8 cellular contexts compared by ENCODE assay signal in genomic region chr16:56610017-56610608, GRCh38. TPM values are rescaled to one million over a fixed set of nuclear protein-coding genes. Genes with fewer than 3 reads are reported as not detected.
DNase-seq lines count a peak whose midpoint lies in the region; TF ChIP-seq lines count a peak whose summit lies in the region.

No MANE protein-coding gene starts in this region.

- H3K9me3 ChIP-seq in endocrine pancreas (ENCODE audit: control insufficient read depth, low read length) = no peaks in the 10 kb centered on the region
- H3K9me3 ChIP-seq in neural progenitor cell (ENCODE audit: low read depth) = no peaks in the 10 kb centered on the region
- no peaks in the 10 kb centered on the region for H3K9me3 ChIP-seq in testis

- POLR2A ChIA-PET in activated CD4-positive, alpha-beta memory T cell treated with anti-CD3 and anti-CD28 coated beads, Interleukin-2, amount 10 ng/mL, durations not matched to agents 7 days and 5 days (lab: Charles Lee) = interaction anchor here (1.2 to 7.4 kb wide), 6 partner anchors 15 to 322 kb away, joined by 3 to 96 read pairs (median 4); partner anchors contain the start of genes HERPUD1, MT1E and MT1X

- H3K36me3 ChIP-seq in endocrine pancreas (ENCODE audit: control insufficient read depth, insufficient read depth, low read length) (no peaks in the 10 kb centered on the region), neural progenitor cell (no peaks in the 10 kb centered on the region), testis (ENCODE audit: low read depth, missing control alignments) (no peaks in the 10 kb centered on the region)

- H3K4me1 ChIP-seq in endocrine pancreas (ENCODE audit: control insufficient read depth, insufficient read depth, low read length) (no peaks in the 10 kb centered on the region), neural progenitor cell (peaks cover 18% of the 10 kb centered on the region), testis (peaks cover 38% of the 10 kb centered on the region)

- no peak for TF ChIP-seq POLR2A in testis (IDR thresholded peaks at IDR 0.05)

- CTCF ChIA-PET in Calu3 (lab: Charles Lee) = interaction anchor here (1.1 to 2.1 kb wide), 2 partner anchors 9 to 97 kb away, joined by 3 to 6 read pairs; no protein-coding TSS in a partner anchor
- CTCF ChIA-PET in activated CD4-positive, alpha-beta memory T cell treated with anti-CD3 and anti-CD28 coated beads, Interleukin-2, amount 10 ng/mL, durations not matched to agents 7 days and 5 days (lab: Charles Lee) = interaction anchor here (0.9 to 3.4 kb wide), 6 partner anchors 9 to 92 kb away, joined by 3 to 12 read pairs (median 8); partner anchors contain the start of genes MT1E and MT1X

- TF ChIP-seq CTCF in Calu3 (IDR thresholded peaks at IDR 0.05; ENCODE audit: unreplicated experiment) (no peak), neural progenitor cell (IDR thresholded peaks at IDR 0.05) (no peak), testis (IDR thresholded peaks at IDR 0.05) (no peak)

- H3K4me2 ChIP-seq in neural progenitor cell = no peak overlapping the region

- H3K9me3 Mint-ChIP-seq in Calu3 (ENCODE audit: low read depth, unreplicated experiment) (no peaks in the 10 kb centered on the region), neural progenitor cell (no peaks in the 10 kb centered on the region)
- no peaks in the 10 kb centered on the region for H3K9me3 Mint-ChIP-seq in activated CD4-positive, alpha-beta memory T cell treated with anti-CD3 and anti-CD28 coated beads, Interleukin-2, amount 10 ng/mL, durations not matched to agents 7 days and 5 days

- H3K27me3 ChIP-seq in endocrine pancreas (ENCODE audit: control insufficient read depth, insufficient read depth, low read length) (no peaks in the 10 kb centered on the region), neural progenitor cell (peaks cover 100% of the 10 kb centered on the region), testis (no peaks in the 10 kb centered on the region)

- H3K27ac Mint-ChIP-seq in Calu3 (ENCODE audit: unreplicated experiment) (peak overlapping the region; percentile 49), neural progenitor cell (no peak overlapping the region)
- peak overlapping the region; percentile 78 for H3K27ac Mint-ChIP-seq in activated CD4-positive, alpha-beta memory T cell treated with anti-CD3 and anti-CD28 coated beads, Interleukin-2, amount 10 ng/mL, durations not matched to agents 7 days and 5 days

- H3K27me3 Mint-ChIP-seq in Calu3 (ENCODE audit: unreplicated experiment) = no peaks in the 10 kb centered on the region
- H3K27me3 Mint-ChIP-seq in activated CD4-positive, alpha-beta memory T cell treated with anti-CD3 and anti-CD28 coated beads, Interleukin-2, amount 10 ng/mL, durations not matched to agents 7 days and 5 days = no peaks in the 10 kb centered on the region
- H3K27me3 Mint-ChIP-seq in neural progenitor cell (ENCODE audit: insufficient read depth, low read depth) = peaks cover 16% of the 10 kb centered on the region

- intact Hi-C loops in Calu3 (cut with micrococcal nuclease; ENCODE audit: unreplicated experiment) (no loop called here), testis (cut with DNase I; ENCODE audit: low total_unique reads) (no loop called here)

- H2AFZ ChIP-seq in neural progenitor cell (replicated peaks) = no peak overlapping the region

- H3K4me3 ChIP-seq in endocrine pancreas (ENCODE audit: control insufficient read depth, insufficient read depth, low read length) (peak overlapping the region; percentile 78), neural progenitor cell (no peak overlapping the region), testis (peak overlapping the region in 1 of 2 donors; percentile 38)

- peaks cover 24% of the 10 kb centered on the region for H3F3A ChIP-seq in neural progenitor cell (ENCODE audit: low read depth)

- DNase-seq in Calu3 = no peak
- peak; percentile 43 for DNase-seq in NAMALWA (ENCODE audit: low spot score)
- peak; percentile 54 for DNase-seq in activated CD4-positive, alpha-beta memory T cell treated with anti-CD3 and anti-CD28 coated beads, Interleukin-2, amount 10 ng/mL, durations not matched to agents 7 days and 5 days
- no peak for DNase-seq in neural progenitor cell (ENCODE audit: low spot score)
- DNase-seq in testis = peak; percentile 59
- no peak for DNase-seq in middle frontal gyrus (ENCODE audit: extremely low spot score, low spot score)
- no peak for DNase-seq in DMS79 treated with DMSO at 0.1 percent for 48 hours (lab: John Stamatoyannopoulos, UW)

- peak overlapping the region; percentile 80 for H3K4me3 Mint-ChIP-seq in Calu3 (ENCODE audit: low read depth, unreplicated experiment)
- H3K4me3 Mint-ChIP-seq in activated CD4-positive, alpha-beta memory T cell treated with anti-CD3 and anti-CD28 coated beads, Interleukin-2, amount 10 ng/mL, durations not matched to agents 7 days and 5 days = peak overlapping the region; percentile 93
- peak overlapping the region; percentile 89 for H3K4me3 Mint-ChIP-seq in neural progenitor cell

- H4K20me1 ChIP-seq in neural progenitor cell (ENCODE audit: low read depth) = peaks cover 16% of the 10 kb centered on the region

- H3K27ac ChIP-seq in neural progenitor cell (no peak overlapping the region), testis (peak overlapping the region in 1 of 2 donors; percentile 86)

- H3K4me1 Mint-ChIP-seq in Calu3 (ENCODE audit: low read depth, unreplicated experiment) (peaks cover 55% of the 10 kb centered on the region), neural progenitor cell (peaks cover 35% of the 10 kb centered on the region)
- H3K4me1 Mint-ChIP-seq in activated CD4-positive, alpha-beta memory T cell treated with anti-CD3 and anti-CD28 coated beads, Interleukin-2, amount 10 ng/mL, durations not matched to agents 7 days and 5 days = peaks cover 56% of the 10 kb centered on the region

- H3K9ac ChIP-seq in endocrine pancreas (ENCODE audit: control insufficient read depth, insufficient read depth, low read length) (no peak overlapping the region), neural progenitor cell (no peak overlapping the region)

- no TSS peak for BruUV-seq in Calu3 (replicated peaks; lab: Mats Ljungman, UMichigan)

- no peaks in the 10 kb centered on the region for H3K79me2 ChIP-seq in neural progenitor cell (ENCODE audit: low read depth)

- 25 to 46% methylated on average over 10 of the region's 10 CpGs for WGBS in testis, 2 donors

- H3K36me3 Mint-ChIP-seq in Calu3 (ENCODE audit: insufficient read depth, unreplicated experiment) (peaks cover 18% of the 10 kb centered on the region), neural progenitor cell (no peaks in the 10 kb centered on the region)
- no peaks in the 10 kb centered on the region for H3K36me3 Mint-ChIP-seq in activated CD4-positive, alpha-beta memory T cell treated with anti-CD3 and anti-CD28 coated beads, Interleukin-2, amount 10 ng/mL, durations not matched to agents 7 days and 5 days (ENCODE audit: low read depth)

RNA-seq across cellular contexts. Expression of gene MT2A, which starts 1.7 kb away (rescaled TPM):
- 8.2 and 28.1 TPM in 2 replicates for total RNA-seq in Calu3 (2022)
- total RNA-seq in activated CD4-positive, alpha-beta memory T cell treated with anti-CD3 and anti-CD28 coated beads, Interleukin-2, amount 10 ng/mL, durations not matched to agents 7 days and 5 days = 10 to 100 TPM; 47.9 to 51.4 TPM
- total RNA-seq in neural progenitor cell (ENCODE audit: low replicate concordance) = 1.3 TPM in 1 of 2 replicates, not detected in the other
- 10 to 100 TPM; 20.1 to 30.7 TPM for total RNA-seq in testis
- polyA plus RNA-seq in testis (ENCODE audit: insufficient read depth, low read depth, low replicate concordance) = 77.1 TPM

RNA-seq across cellular contexts. Expression of gene MT1E, which starts 15.5 kb away (rescaled TPM):
- total RNA-seq in Calu3 (2022) = not detected in 2 replicates
- 10 to 100 TPM; 10.4 to 12.3 TPM for total RNA-seq in activated CD4-positive, alpha-beta memory T cell treated with anti-CD3 and anti-CD28 coated beads, Interleukin-2, amount 10 ng/mL, durations not matched to agents 7 days and 5 days
- total RNA-seq in neural progenitor cell (ENCODE audit: low replicate concordance) = 1.9 and 2.4 TPM in 2 replicates
- total RNA-seq in testis = 10 to 100 TPM; 10.5 to 55.4 TPM
- 22.4 TPM for polyA plus RNA-seq in testis (ENCODE audit: insufficient read depth, low read depth, low replicate concordance)

RNA-seq across cellular contexts. Expression of gene MT3, which starts 20.8 kb away (rescaled TPM):
- total RNA-seq in Calu3 (2022) (not detected in 2 replicates), neural progenitor cell (ENCODE audit: low replicate concordance) (not detected in 2 replicates), testis (1 to 10 TPM in 1 of 2 donors, not detected in 1; 4.6 TPM)
- 1 to 10 TPM; 1.8 to 2.5 TPM for total RNA-seq in activated CD4-positive, alpha-beta memory T cell treated with anti-CD3 and anti-CD28 coated beads, Interleukin-2, amount 10 ng/mL, durations not matched to agents 7 days and 5 days
- polyA plus RNA-seq in testis (ENCODE audit: insufficient read depth, low read depth, low replicate concordance) = 12.0 TPM

RNA-seq across cellular contexts. Expression of gene MT1M, which starts 22.3 kb away (rescaled TPM):
- not detected in 2 replicates for total RNA-seq in Calu3 (2022)
- not detected for total RNA-seq in activated CD4-positive, alpha-beta memory T cell treated with anti-CD3 and anti-CD28 coated beads, Interleukin-2, amount 10 ng/mL, durations not matched to agents 7 days and 5 days
- total RNA-seq in neural progenitor cell (ENCODE audit: low replicate concordance) = not detected in 2 replicates
- 1 to 10 TPM; 2.2 to 3.7 TPM for total RNA-seq in testis
- polyA plus RNA-seq in testis (ENCODE audit: insufficient read depth, low read depth, low replicate concordance) = 2.6 TPM

RNA-seq across cellular contexts. Expression of gene MT1A, which starts 28.4 kb away (rescaled TPM):
- total RNA-seq in Calu3 (2022) (not detected in 2 replicates), neural progenitor cell (ENCODE audit: low replicate concordance) (not detected in 2 replicates), testis (10 to 100 TPM in 1 of 2 donors, not detected in 1; 10.6 TPM)
- total RNA-seq in activated CD4-positive, alpha-beta memory T cell treated with anti-CD3 and anti-CD28 coated beads, Interleukin-2, amount 10 ng/mL, durations not matched to agents 7 days and 5 days = not detected
- not detected for polyA plus RNA-seq in testis (ENCODE audit: insufficient read depth, low read depth, low replicate concordance)

Comparison
In these comparisons a context has a peak if more than half of its experiments do, and no peak if none do; other contexts are left out.
1. DNase-seq: peak in NAMALWA (single experiment), activated CD4-positive, alpha-beta memory T cell treated with anti-CD3 and anti-CD28 coated beads, Interleukin-2, amount 10 ng/mL, durations not matched to agents 7 days and 5 days (single experiment) and testis (single experiment); none in Calu3 (single experiment), neural progenitor cell (single experiment), middle frontal gyrus (single experiment) and DMS79 treated with DMSO at 0.1 percent for 48 hours (single experiment).
2. Peak in every context shown above with its lines, with median percentiles within 50 percentile points of each other: H3K4me3 Mint-ChIP-seq.